Comparison of ENCODE assay signal across 28 cellular contexts in genomic region chr2:69050802-69051201, GRCh38. TPM values are rescaled to one million over a fixed set of nuclear protein-coding genes. Genes with fewer than 3 reads are reported as not detected.
"Had no signal": no experiment of that assay in that cellular context is flagged by ENCODE, and none has a peak within 500 bp of the region (broad histone marks: within the 10 kb centered on the region; RNA-seq: fewer than 3 reads in every experiment).

No MANE protein-coding gene starts in this region.

- ATAC-seq: activated CD4-positive, CD25-positive, alpha-beta regulatory T cell treated with anti-CD3 and anti-CD28 coated beads, Interleukin-2, amount 50 U/mL, for 24 hours; activated naive CD4-positive, alpha-beta T cell treated with anti-CD3 and anti-CD28 coated beads, Interleukin-2, amount 50 U/mL, for 72 hours; activated T-cell treated with anti-CD3 and anti-CD28 coated beads, Interleukin-2, amount 50 U/mL, for 72 hours; foreskin keratinocyte; gastrocnemius medialis; heart left ventricle; T-helper 17 cell had no signal

- H3K4me1 ChIP-seq: breast epithelium, gastrocnemius medialis had no signal

- H3K27ac ChIP-seq: breast epithelium, coronary artery, dorsolateral prefrontal cortex, esophagus muscularis mucosa, foreskin keratinocyte, gastrocnemius medialis, heart left ventricle, WERI-Rb-1 had no signal

- H3K9me3 ChIP-seq: ascending aorta, breast epithelium, esophagus muscularis mucosa, gastrocnemius medialis, heart left ventricle had no signal

- DNase-seq: activated B cell treated with CpG ODN at 0.5 μM for 24 hours; activated CD4-positive, alpha-beta memory T cell treated with anti-CD3 and anti-CD28 coated beads, Interleukin-2, amount 10 ng/mL, durations not matched to agents 7 days and 5 days; activated CD4-positive, alpha-beta T cell treated with anti-CD3 and anti-CD28 coated beads for 48 hours; activated CD8-positive, alpha-beta memory T cell treated with anti-CD3 and anti-CD28 coated beads, Interleukin-2, amount 50 U/mL, for 48 hours; activated gamma-delta T cell; activated naive CD4-positive, alpha-beta T cell; activated naive CD4-positive, alpha-beta T cell treated with anti-CD3 and anti-CD28 coated beads, Interleukin-2, amount 10 ng/mL, durations not matched to agents 7 days and 5 days; activated naive CD8-positive, alpha-beta T cell treated with anti-CD3 and anti-CD28 coated beads, Interleukin-2, amount 10 ng/mL, durations not matched to agents 7 days and 5 days; activated T-cell treated with anti-CD3 and anti-CD28 coated beads for 4 hours; activated T-cell treated with anti-CD3 and anti-CD28 coated beads, Interleukin-2, amount 50 U/mL, for 24 hours; activated T-cell treated with anti-CD3 and anti-CD28 coated beads, Interleukin-2, amount 50 U/mL, for 72 hours; dorsolateral prefrontal cortex; effector memory CD4-positive, alpha-beta T cell; endodermal cell; foreskin keratinocyte; gastrocnemius medialis; glutamatergic neuron; heart left ventricle; T-helper 1 cell; T-helper 17 cell; T1000; WERI-Rb-1 had no signal

- H3K36me3 ChIP-seq: ascending aorta, breast epithelium, gastrocnemius medialis, WERI-Rb-1 had no signal

- H3K4me3 ChIP-seq: ascending aorta, breast epithelium, coronary artery, dorsolateral prefrontal cortex, esophagus muscularis mucosa, gastrocnemius medialis, heart left ventricle had no signal

- H3K27me3 ChIP-seq: ascending aorta, breast epithelium, dorsolateral prefrontal cortex, esophagus muscularis mucosa, foreskin keratinocyte, gastrocnemius medialis, heart left ventricle had no signal

RNA-seq across cellular contexts. Expression of gene ANTXR1, which starts 37.8 kb away (rescaled TPM):
- total RNA-seq: activated B cell treated with CpG ODN at 0.5 μM for 24 hours; activated CD4-positive, alpha-beta memory T cell treated with anti-CD3 and anti-CD28 coated beads, Interleukin-2, amount 10 ng/mL, durations not matched to agents 7 days and 5 days; activated naive CD4-positive, alpha-beta T cell treated with anti-CD3 and anti-CD28 coated beads, Interleukin-2, amount 50 U/mL, for 72 hours; activated T-cell treated with anti-CD3 and anti-CD28 coated beads, Interleukin-2, amount 50 U/mL, for 72 hours; T-helper 17 cell had no signal
